ENCODE assay signal across 1 cellular context in genomic region chr4:78706302-78706701, GRCh38.
TF ChIP-seq lines count a peak whose summit lies in the region.

No MANE protein-coding gene starts in this region.

TF ChIP-seq in GM23338, 12 proteins besides CTCF, POLR2A, EP300 and RAD21 (continued from another document):
- TF ChIP-seq REST (IDR thresholded peaks at IDR 0.05; ENCODE audit: unreplicated experiment) (no peak), STAT1 (IDR thresholded peaks at IDR 0.05; ENCODE audit: unreplicated experiment) (no peak), ZNF462 (CRISPR knock-in tag; IDR thresholded peaks at IDR 0.05) (no peak), CREB1 (CRISPR knock-in tag; IDR thresholded peaks at IDR 0.05; ENCODE audit: low read depth) (no peak), EZH2 (IDR thresholded peaks at IDR 0.05; ENCODE audit: low read depth, unreplicated experiment) (no peak), ZNF114 (CRISPR knock-in tag; IDR thresholded peaks at IDR 0.05) (no peak), NANOG (IDR thresholded peaks at IDR 0.05; ENCODE audit: borderline replicate concordance) (no peak; the same call in 1 of the 2 replicates), JUNB (IDR thresholded peaks at IDR 0.05; ENCODE audit: unreplicated experiment) (no peak), EZH2phosphoT487 (IDR thresholded peaks at IDR 0.05; ENCODE audit: unreplicated experiment) (no peak)
